8 cellular contexts compared by ENCODE assay signal in the genomic region with DNA sequence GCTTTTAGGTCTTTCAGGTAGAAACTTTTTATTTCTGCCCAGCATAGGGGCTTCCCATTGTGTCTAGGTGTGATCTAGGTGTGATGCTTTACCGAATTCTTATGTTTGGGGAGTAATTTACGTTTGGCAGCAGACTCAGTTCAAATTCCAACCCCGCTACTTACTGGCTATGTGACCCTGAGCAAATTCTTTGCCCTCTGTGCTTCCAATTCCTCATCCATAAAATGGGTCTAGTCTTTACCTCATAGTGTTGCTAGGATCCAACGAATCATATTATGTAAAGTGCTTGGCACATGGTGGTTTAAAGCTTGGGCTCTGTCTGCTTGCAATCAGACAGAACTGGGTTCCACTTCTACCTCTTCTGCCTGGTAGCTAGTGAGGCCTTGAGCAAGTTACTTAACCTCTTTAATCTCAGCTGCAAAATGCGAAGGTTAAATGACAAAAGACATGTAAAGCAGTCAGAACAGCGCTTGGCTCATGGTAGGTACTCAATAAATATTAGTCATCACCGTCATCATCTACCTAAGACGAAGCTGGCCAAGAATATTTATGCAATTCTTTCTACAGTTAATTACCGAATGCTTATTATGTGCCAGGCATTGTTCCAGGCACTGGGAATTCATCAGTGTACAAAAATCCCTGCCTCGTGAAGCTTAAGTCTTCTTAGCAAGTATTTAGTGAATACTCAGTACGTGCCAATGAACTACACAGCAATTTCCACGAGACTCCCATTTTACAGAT. TPM values are rescaled to one million over a fixed set of nuclear protein-coding genes. Genes with fewer than 3 reads are reported as not detected.
A peak's percentile ranks its signal among the peaks of the same experiment; 100 is the strongest.
DNase-seq lines count a peak whose midpoint lies in the region; ATAC-seq, FAIRE-seq and TF ChIP-seq lines count a peak whose summit lies in the region.

No MANE protein-coding gene starts in this region.

- peaks cover 19% of the 10 kb centered on the region for H3K36me3 ChIP-seq in bronchial epithelial cell (ENCODE audit: control insufficient read depth, insufficient read depth, low read length)
- H3K36me3 ChIP-seq in mucosa of rectum (ENCODE audit: control insufficient read depth in 2 of 2, insufficient read depth in 2 of 2, low read length in 2 of 2), result peaks cover 17 to 31% of the 10 kb centered on the region in 2 donors

- H3K9me3 Mint-ChIP-seq in stimulated activated naive CD8-positive, alpha-beta T cell treated with anti-CD3 and anti-CD28 coated beads, Interleukin-15, Interleukin-2, amounts not matched to agents 100 ng/mL and 50 ng/mL, for 24 hours, result no peaks in the 10 kb centered on the region

- peaks cover 17% of the 10 kb centered on the region for H3K27me3 Mint-ChIP-seq in stimulated activated naive CD8-positive, alpha-beta T cell treated with anti-CD3 and anti-CD28 coated beads, Interleukin-15, Interleukin-2, amounts not matched to agents 100 ng/mL and 50 ng/mL, for 24 hours

- H3K4me3 ChIP-seq in bronchial epithelial cell (ENCODE audit: low read depth, low read length) (peak overlapping the region; percentile 77), mucosa of rectum (ENCODE audit: low read length in 2 of 2) (peak overlapping the region; percentile 75 to 83)

- H3K27me3 ChIP-seq in bronchial epithelial cell (ENCODE audit: control insufficient read depth, insufficient read depth, low read length) (no peaks in the 10 kb centered on the region), mucosa of rectum (ENCODE audit: control insufficient read depth in 2 of 2, insufficient read depth in 2 of 2, low read length in 2 of 2) (no peaks in the 10 kb centered on the region)

- H3K36me3 Mint-ChIP-seq in stimulated activated naive CD8-positive, alpha-beta T cell treated with anti-CD3 and anti-CD28 coated beads, Interleukin-15, Interleukin-2, amounts not matched to agents 100 ng/mL and 50 ng/mL, for 24 hours (ENCODE audit: low read depth), result peaks cover 21% of the 10 kb centered on the region

- H3K27ac Mint-ChIP-seq in stimulated activated naive CD8-positive, alpha-beta T cell treated with anti-CD3 and anti-CD28 coated beads, Interleukin-15, Interleukin-2, amounts not matched to agents 100 ng/mL and 50 ng/mL, for 24 hours, result peak overlapping the region; percentile 83

- no peaks in the 10 kb centered on the region for H3K9me3 ChIP-seq in mucosa of rectum (ENCODE audit: control insufficient read depth in 2 of 2, low read length in 2 of 2)

- H3K4me1 Mint-ChIP-seq in stimulated activated naive CD8-positive, alpha-beta T cell treated with anti-CD3 and anti-CD28 coated beads, Interleukin-15, Interleukin-2, amounts not matched to agents 100 ng/mL and 50 ng/mL, for 24 hours (ENCODE audit: low read depth), result peaks cover 46% of the 10 kb centered on the region

- peak overlapping the region; percentile 89 for H3K4me3 Mint-ChIP-seq in stimulated activated naive CD8-positive, alpha-beta T cell treated with anti-CD3 and anti-CD28 coated beads, Interleukin-15, Interleukin-2, amounts not matched to agents 100 ng/mL and 50 ng/mL, for 24 hours

- H3K4me1 ChIP-seq in mucosa of rectum (ENCODE audit: control insufficient read depth in 2 of 2, insufficient read depth in 2 of 2, low read length in 2 of 2), result peaks cover 36 to 46% of the 10 kb centered on the region in 2 donors

- FAIRE-seq in bronchial epithelial cell (lab: Jason Lieb, UNC), result no peak
- FAIRE-seq in RCC 7860 (lab: Jason Lieb, UNC), result no peak

- peak overlapping the region; percentile 70 to 82 for H3K27ac ChIP-seq in mucosa of rectum (ENCODE audit: low read depth in 2 of 2, low read length in 2 of 2)

- TF ChIP-seq CTCF in bronchial epithelial cell (IDR thresholded peaks at IDR 0.05; ENCODE audit: insufficient read depth, low read length, severe bottlenecking), result no peak

- no peak for ATAC-seq in stimulated activated naive CD8-positive, alpha-beta T cell treated with anti-CD3 and anti-CD28 coated beads, Interleukin-15, Interleukin-2, amounts not matched to agents 100 U/mL and 50 U/mL, for 24 hours
- ATAC-seq in sciatic nerve, result no peak

- intact Hi-C loops in sciatic nerve (cut with DNase I), result loop anchor here (5.0 kb wide), 1 partner anchor 923 kb away; the partner anchor contains the start of gene CSNK2A1

- H3K9ac ChIP-seq in mucosa of rectum (ENCODE audit: low read depth in 1 of 2, low read length in 2 of 2), result peak overlapping the region; percentile 38 to 81

- no peak for DNase-seq in stimulated activated naive CD8-positive, alpha-beta T cell treated with anti-CD3 and anti-CD28 coated beads, Interleukin-15, Interleukin-2, amounts not matched to agents 100 U/mL and 50 U/mL, for 24 hours
- peak; percentile 79 for DNase-seq in bronchial epithelial cell (ENCODE audit: low read depth)
- DNase-seq in sciatic nerve (ENCODE audit: low spot score), result no peak
- no peak for DNase-seq in RCC 7860 (ENCODE audit: low spot score)
- DNase-seq in SIG-M5 treated with dmso at 0.1 percent for 504 hours (lab: John Stamatoyannopoulos, UW; ENCODE audit: unreplicated experiment), result no peak
- no peak for DNase-seq in stimulated activated CD4-positive, alpha-beta T cell treated with anti-CD3 and anti-CD28 coated beads, Interleukin-2, amount 100 ng/mL, for 48 hours

RNA-seq across cellular contexts. Expression of gene NSFL1C, which starts 1.0 kb away (rescaled TPM):
- total RNA-seq in bronchial epithelial cell (18.7 and 19.7 TPM in 2 replicates), sciatic nerve (77.9 TPM)

RNA-seq across cellular contexts. Expression of gene SIRPB2, which starts 25.6 kb away (rescaled TPM):
- total RNA-seq in bronchial epithelial cell (under 0.01 and 0.26 TPM in 2 replicates), sciatic nerve (8.2 TPM)
